18 cellular contexts compared by ENCODE assay signal in the genomic region with DNA sequence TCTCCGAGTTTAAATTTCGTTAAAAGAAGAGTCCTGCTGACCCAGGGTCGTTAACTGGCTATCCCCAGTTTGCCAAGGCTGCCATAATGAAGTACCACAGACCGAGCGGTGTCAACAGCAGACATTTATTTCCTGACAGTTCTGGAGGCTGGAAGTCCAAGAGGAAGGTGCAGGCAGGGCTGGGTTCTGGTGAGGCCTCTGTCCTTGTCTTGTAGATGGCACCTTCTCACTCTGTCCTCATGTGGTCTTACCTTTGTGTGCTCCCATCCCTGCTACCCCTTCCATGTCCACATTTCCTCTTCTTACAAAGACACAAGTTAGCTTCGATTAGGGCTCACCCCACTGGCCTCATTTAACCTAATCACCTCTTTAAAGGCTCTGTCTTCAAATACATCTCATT. TPM values are rescaled to one million over a fixed set of nuclear protein-coding genes. Genes with fewer than 3 reads are reported as not detected.
DNase-seq lines count a peak whose midpoint lies in the region; ATAC-seq and TF ChIP-seq lines count a peak whose summit lies in the region.
"Had no signal": no experiment of that assay in that cellular context is flagged by ENCODE, and none has a peak within 500 bp of the region (broad histone marks: within the 10 kb centered on the region; RNA-seq: fewer than 3 reads in every experiment).

No MANE protein-coding gene starts in this region.

- H3K9me2 ChIP-seq in GM23338 (ENCODE audit: insufficient read depth): no peaks in the 10 kb centered on the region

- no peak overlapping the region for H3K9ac ChIP-seq in KMS-11
- no peak overlapping the region for H3K9ac ChIP-seq in mesenchymal stem cell (ENCODE audit: low read length)
- H3K9ac ChIP-seq: BLaER1, GM23248 had no signal

- no peak for DNase-seq in GM23338 (ENCODE audit: low spot score)
- DNase-seq in mesenchymal stem cell: no peak
- no peak for DNase-seq in NCI-H1694 treated with DMSO at 0.1 percent for 48 hours (lab: John Stamatoyannopoulos, UW)
- DNase-seq in activated CD8-positive, alpha-beta T cell treated with anti-CD3 and anti-CD28 coated beads for 36 hours: no peak
- DNase-seq in CD14-positive monocyte (ENCODE audit: low spot score): no peak
- DNase-seq: Calu3; CD4-positive, alpha-beta T cell; CD8-positive, alpha-beta memory T cell; DMS79 treated with DMSO at 0.1 percent for 48 hours; GM23248; H9; HFFc6 had no signal

- no peak overlapping the region for H3K14ac ChIP-seq in mesenchymal stem cell (ENCODE audit: low read length in 2 of 2)

- peak overlapping the region; percentile 47 for H4K8ac ChIP-seq in mesenchymal stem cell (ENCODE audit: low read length)

- H3K27ac Mint-ChIP-seq in GM23338: no peak overlapping the region
- H3K27ac Mint-ChIP-seq in activated CD8-positive, alpha-beta T cell treated with anti-CD3 and anti-CD28 coated beads for 36 hours: no peak overlapping the region
- H3K27ac Mint-ChIP-seq in CD14-positive monocyte: no peak overlapping the region
- H3K27ac Mint-ChIP-seq: B cell; CD4-positive, alpha-beta T cell; H9; HFFc6 had no signal

- H3K27me3 Mint-ChIP-seq in GM23338 (ENCODE audit: insufficient read depth, low read depth, poor library complexity) (no peaks in the 10 kb centered on the region), CD14-positive monocyte (ENCODE audit: low read depth in 3 of 3) (peaks cover 0 to 4% (median 3%) of the 10 kb centered on the region in 3 donors)
- peaks cover 13% of the 10 kb centered on the region for H3K27me3 Mint-ChIP-seq in activated CD8-positive, alpha-beta T cell treated with anti-CD3 and anti-CD28 coated beads for 36 hours

- no peak overlapping the region for H4K91ac ChIP-seq in mesenchymal stem cell (ENCODE audit: low read length)

- H4K20me1 ChIP-seq in GM23338 (replicated peaks; ENCODE audit: insufficient read depth) (no peaks in the 10 kb centered on the region), KMS-11 (ENCODE audit: insufficient read depth) (no peaks in the 10 kb centered on the region)
- H4K20me1 ChIP-seq: BLaER1 had no signal

- no peak overlapping the region for H2BK15ac ChIP-seq in mesenchymal stem cell (ENCODE audit: low read depth, poor library complexity, severe bottlenecking)

- H3K23ac ChIP-seq in mesenchymal stem cell (ENCODE audit: low read length in 2 of 2): no peak overlapping the region

- 73% methylated on average over 6 of the region's 6 CpGs for WGBS in mesenchymal stem cell

- no peak overlapping the region for H3K27ac ChIP-seq in GM23338 (ENCODE audit: low read depth)
- H3K27ac ChIP-seq in KMS-11: no peak overlapping the region
- H3K27ac ChIP-seq in mesenchymal stem cell (ENCODE audit: low read length, poor library complexity, severe bottlenecking): no peak overlapping the region
- H3K27ac ChIP-seq: BLaER1, C4-2B, GM23248 had no signal

- H2BK120ac ChIP-seq in mesenchymal stem cell (ENCODE audit: low read depth, low read length): no peak overlapping the region

- H3K9me3 Mint-ChIP-seq in GM23338 (no peaks in the 10 kb centered on the region), CD14-positive monocyte (peaks cover 0 to 2% (median 0%) of the 10 kb centered on the region in 7 donors)
- no peaks in the 10 kb centered on the region for H3K9me3 Mint-ChIP-seq in activated CD8-positive, alpha-beta T cell treated with anti-CD3 and anti-CD28 coated beads for 36 hours
- H3K9me3 Mint-ChIP-seq: CD4-positive, alpha-beta T cell; CD8-positive, alpha-beta memory T cell; H9; HFFc6 had no signal

- no peak overlapping the region for H3K18ac ChIP-seq in mesenchymal stem cell (ENCODE audit: low read depth in 1 of 2, low read length in 2 of 2)

- H3K27me3 ChIP-seq in GM23338 (ENCODE audit: insufficient read depth): no peaks in the 10 kb centered on the region
- H3K27me3 ChIP-seq in KMS-11 (ENCODE audit: insufficient read depth, low read depth): no peaks in the 10 kb centered on the region
- peaks cover 0 to 26% of the 10 kb centered on the region in 2 experiments for H3K27me3 ChIP-seq in mesenchymal stem cell (ENCODE audit: control insufficient read depth in 1 of 2, insufficient read depth in 1 of 2, low read length in 2 of 2)
- H3K27me3 ChIP-seq: BLaER1 had no signal

- H3K4me3 Mint-ChIP-seq in GM23338 (no peak overlapping the region), CD14-positive monocyte (no peak overlapping the region)
- no peak overlapping the region for H3K4me3 Mint-ChIP-seq in activated CD8-positive, alpha-beta T cell treated with anti-CD3 and anti-CD28 coated beads for 36 hours
- H3K4me3 Mint-ChIP-seq: B cell; CD4-positive, alpha-beta T cell; CD8-positive, alpha-beta memory T cell; H9; HFFc6 had no signal

- no peaks in the 10 kb centered on the region for H3K79me1 ChIP-seq in mesenchymal stem cell (replicated peaks; ENCODE audit: low read length, poor library complexity, severe bottlenecking)

- intact Hi-C loops in activated CD8-positive, alpha-beta T cell treated with anti-CD3 and anti-CD28 coated beads for 36 hours (cut with micrococcal nuclease): no loop called here
- intact Hi-C loops in CD14-positive monocyte (cut with micrococcal nuclease): loop anchor here in 1 of 2 donors (5.0 kb wide), 1 partner anchor 85 kb away; no protein-coding TSS in a partner anchor

- H3K4me1 ChIP-seq in GM23338 (ENCODE audit: insufficient read depth): no peaks in the 10 kb centered on the region
- no peaks in the 10 kb centered on the region for H3K4me1 ChIP-seq in KMS-11 (ENCODE audit: low read depth, poor library complexity, severe bottlenecking)
- H3K4me1 ChIP-seq in mesenchymal stem cell (ENCODE audit: control insufficient read depth, insufficient read depth, low read depth, low read length): no peaks in the 10 kb centered on the region
- H3K4me1 ChIP-seq: BLaER1 had no signal

- no peaks in the 10 kb centered on the region for H3K9me3 ChIP-seq in mesenchymal stem cell (ENCODE audit: control insufficient read depth, low read length)
- H3K9me3 ChIP-seq: BLaER1 had no signal

- H3K79me2 ChIP-seq in GM23338 (replicated peaks; ENCODE audit: insufficient read depth): no peaks in the 10 kb centered on the region
- no peaks in the 10 kb centered on the region for H3K79me2 ChIP-seq in KMS-11 (ENCODE audit: insufficient read depth, low read depth)

- H3K36me3 Mint-ChIP-seq in GM23338 (ENCODE audit: low read depth) (no peaks in the 10 kb centered on the region), CD14-positive monocyte (no peaks in the 10 kb centered on the region)
- H3K36me3 Mint-ChIP-seq in activated CD8-positive, alpha-beta T cell treated with anti-CD3 and anti-CD28 coated beads for 36 hours (ENCODE audit: low read depth): no peaks in the 10 kb centered on the region
- H3K36me3 Mint-ChIP-seq: CD8-positive, alpha-beta memory T cell had no signal

- no peak for TF ChIP-seq CTCF in GM23338 (conservative IDR thresholded peaks at IDR 0.05; ENCODE audit: low read depth in 2 of 2)
- no peak for TF ChIP-seq CTCF in KMS-11 (conservative IDR thresholded peaks at IDR 0.05; ENCODE audit: low read depth, low read length)
- TF ChIP-seq CTCF in activated CD8-positive, alpha-beta T cell treated with anti-CD3 and anti-CD28 coated beads for 36 hours (IDR thresholded peaks at IDR 0.05): no peak
- TF ChIP-seq CTCF in CD14-positive monocyte (IDR thresholded peaks at IDR 0.05): no peak

- no peaks in the 10 kb centered on the region for H3F3A ChIP-seq in GM23338 (replicated peaks; ENCODE audit: low read depth)

- H3K4me3 ChIP-seq in GM23338: no peak overlapping the region
- no peak overlapping the region for H3K4me3 ChIP-seq in KMS-11 (IDR thresholded peaks at IDR 0.05; ENCODE audit: insufficient read depth, low read depth, low read length)
- no peak overlapping the region for H3K4me3 ChIP-seq in mesenchymal stem cell (ENCODE audit: insufficient read depth in 1 of 2, low read depth in 1 of 2, low read length in 2 of 2)
- H3K4me3 ChIP-seq: BLaER1, GM12878, GM23248 had no signal

- no peak overlapping the region for H2BK12ac ChIP-seq in mesenchymal stem cell (ENCODE audit: low read length in 2 of 2)

- H3K4me1 Mint-ChIP-seq in GM23338: peaks cover 4% of the 10 kb centered on the region; the same call in 2 of the 3 replicates
- H3K4me1 Mint-ChIP-seq in activated CD8-positive, alpha-beta T cell treated with anti-CD3 and anti-CD28 coated beads for 36 hours (ENCODE audit: low read depth): peaks cover 2% of the 10 kb centered on the region
- peaks cover 12% of the 10 kb centered on the region for H3K4me1 Mint-ChIP-seq in CD14-positive monocyte
- H3K4me1 Mint-ChIP-seq: B cell; CD8-positive, alpha-beta memory T cell had no signal

- no peak overlapping the region for H3K4me2 ChIP-seq in GM23338
- H3K4me2 ChIP-seq in KMS-11: no peak overlapping the region
- H3K4me2 ChIP-seq in mesenchymal stem cell (ENCODE audit: low read length, poor library complexity, severe bottlenecking): no peak overlapping the region
- H3K4me2 ChIP-seq: BLaER1 had no signal

- H2AFZ ChIP-seq in GM23338: peak overlapping the region; percentile 15
- H2AFZ ChIP-seq in KMS-11 (ENCODE audit: low read depth): peak overlapping the region; percentile 20; the same call in 1 of the 2 replicates
- no peak overlapping the region for H2AFZ ChIP-seq in mesenchymal stem cell (ENCODE audit: low read depth, low read length)
- H2AFZ ChIP-seq: GM23248 had no signal

- ATAC-seq in GM23338 (no peak), HG03571 (IDR thresholded peaks at IDR 0.05; ENCODE audit: unreplicated experiment) (no peak)
- no peak for ATAC-seq in activated CD8-positive, alpha-beta T cell treated with anti-CD3 and anti-CD28 coated beads for 36 hours

- H2AK5ac ChIP-seq in mesenchymal stem cell (ENCODE audit: low read length, severe bottlenecking): peak overlapping the region; percentile 26

- CTCF ChIA-PET in activated CD8-positive, alpha-beta T cell treated with anti-CD3 and anti-CD28 coated beads for 36 hours (lab: Charles Lee): interaction anchor here (1.0 to 8.0 kb wide), 10 partner anchors 8 to 850 kb away, joined by 3 to 145 read pairs (median 4); no protein-coding TSS in a partner anchor

- H3K4ac ChIP-seq in mesenchymal stem cell (ENCODE audit: low read depth in 1 of 2, low read length in 2 of 2): no peak overlapping the region

- H3K36me3 ChIP-seq in GM23338 (ENCODE audit: insufficient read depth) (no peaks in the 10 kb centered on the region), KMS-11 (ENCODE audit: insufficient read depth) (no peaks in the 10 kb centered on the region), mesenchymal stem cell (ENCODE audit: control insufficient read depth in 1 of 2, insufficient read depth in 2 of 2, low read depth in 1 of 2, low read length in 2 of 2) (no peaks in the 10 kb centered on the region)
- H3K36me3 ChIP-seq: BLaER1 had no signal

- H2BK5ac ChIP-seq in mesenchymal stem cell (ENCODE audit: low read depth, low read length, poor library complexity, severe bottlenecking): no peak overlapping the region

- POLR2A ChIA-PET in activated CD8-positive, alpha-beta T cell treated with anti-CD3 and anti-CD28 coated beads for 36 hours (lab: Charles Lee): no interaction called here

TF ChIP-seq in GM23338, 12 proteins besides CTCF, POLR2A, EP300 and RAD21 (continues in another document):
- no peak for TF ChIP-seq STAT1 (IDR thresholded peaks at IDR 0.05; ENCODE audit: unreplicated experiment)

RNA-seq across cellular contexts. Expression of gene EEF1E1, which starts 29.8 kb away (rescaled TPM):
- 196 and 317 TPM in 2 replicates for total RNA-seq in GM23338 (2014; rRNA removed; shearing (Covaris generic))
- polyA plus RNA-seq in GM23338 (2016; fragmentation: Nextera tagmentation; extraction: Ambion mirVana): 273 and 298 TPM in 2 replicates
- 35.3 TPM for polyA plus RNA-seq in mesenchymal stem cell (2013, experiment 1 of 2)
- 41.3 TPM for polyA plus RNA-seq in mesenchymal stem cell (2013, experiment 2 of 2)
- total RNA-seq in activated CD8-positive, alpha-beta T cell treated with anti-CD3 and anti-CD28 coated beads for 36 hours: 10 to 100 TPM; 73.7 to 76.8 TPM
- polyA plus RNA-seq in CD14-positive monocyte: 10 to 100 TPM; 26.2 to 42.2 TPM
